ENCODE assay signal across 30 cellular contexts in genomic region chr3:74344865-74345264, GRCh38.
"Had no signal": no experiment of that assay in that cellular context is flagged by ENCODE, and none has a peak within 500 bp of the region (broad histone marks: within the 10 kb centered on the region; RNA-seq: fewer than 3 reads in every experiment).

No MANE protein-coding gene starts in this region.

- H3K9me3 ChIP-seq: ascending aorta, breast epithelium, gastrocnemius medialis, heart left ventricle had no signal

- H3K27ac Mint-ChIP-seq: activated CD4-positive, alpha-beta memory T cell treated with anti-CD3 and anti-CD28 coated beads, Interleukin-2, amount 10 ng/mL, durations not matched to agents 7 days and 5 days; activated CD4-positive, alpha-beta T cell treated with anti-CD3 and anti-CD28 coated beads, Interleukin-2, amount 10 ng/mL, durations not matched to agents 7 days and 5 days; activated naive CD4-positive, alpha-beta T cell treated with anti-CD3 and anti-CD28 coated beads, Interleukin-2, amount 10 ng/mL, durations not matched to agents 7 days and 5 days; activated naive CD4-positive, alpha-beta T cell treated with anti-CD3 and anti-CD28 coated beads, Interleukin-2, amount 50 U/mL, for 72 hours; activated naive CD8-positive, alpha-beta T cell treated with anti-CD3 and anti-CD28 coated beads, Interleukin-2, amount 10 ng/mL, durations not matched to agents 7 days and 5 days; activated T-cell treated with anti-CD3 and anti-CD28 coated beads, Interleukin-2, amount 50 U/mL, for 24 hours; activated T-cell treated with anti-CD3 and anti-CD28 coated beads, Interleukin-2, amount 50 U/mL, for 72 hours; brain; dendritic cell treated with granulocyte-macrophage colony-stimulating factor and Interleukin-4, amounts not matched to agents 40 ng/mL and 50 ng/mL, for 4 days; endodermal cell had no signal

- DNase-seq: activated CD4-positive, alpha-beta memory T cell treated with anti-CD3 and anti-CD28 coated beads, Interleukin-2, amount 10 ng/mL, durations not matched to agents 7 days and 5 days; activated CD4-positive, alpha-beta T cell treated with anti-CD3 and anti-CD28 coated beads for 4 hours; activated CD4-positive, alpha-beta T cell treated with anti-CD3 and anti-CD28 coated beads, Interleukin-2, amount 10 ng/mL, durations not matched to agents 7 days and 5 days; activated CD4-positive, alpha-beta T cell treated with anti-CD3 and anti-CD28 coated beads, Interleukin-2, amount 50 U/mL, for 4 hours; activated CD4-positive, CD25-positive, alpha-beta regulatory T cell; activated CD4-positive, CD25-positive, alpha-beta regulatory T cell treated with anti-CD3 and anti-CD28 coated beads, Interleukin-2, amount 50 U/mL, for 72 hours; activated CD8-positive, alpha-beta memory T cell treated with anti-CD3 and anti-CD28 coated beads, Interleukin-2, amount 50 U/mL, for 48 hours; activated gamma-delta T cell; activated naive CD4-positive, alpha-beta T cell; activated naive CD4-positive, alpha-beta T cell treated with anti-CD3 and anti-CD28 coated beads, Interleukin-2, amount 10 ng/mL, durations not matched to agents 7 days and 5 days; activated naive CD8-positive, alpha-beta T cell treated with anti-CD3 and anti-CD28 coated beads, Interleukin-2, amount 10 ng/mL, durations not matched to agents 7 days and 5 days; activated T-cell treated with anti-CD3 and anti-CD28 coated beads for 4 hours; activated T-cell treated with anti-CD3 and anti-CD28 coated beads, Interleukin-2, amount 50 U/mL, for 24 hours; activated T-cell treated with anti-CD3 and anti-CD28 coated beads, Interleukin-2, amount 50 U/mL, for 72 hours; dorsolateral prefrontal cortex; effector memory CD4-positive, alpha-beta T cell; endodermal cell; foreskin keratinocyte; gastrocnemius medialis; glutamatergic neuron; heart left ventricle; T-helper 2 cell had no signal

- H3K36me3 Mint-ChIP-seq: activated naive CD4-positive, alpha-beta T cell treated with anti-CD3 and anti-CD28 coated beads, Interleukin-2, amount 10 ng/mL, durations not matched to agents 7 days and 5 days; activated naive CD4-positive, alpha-beta T cell treated with anti-CD3 and anti-CD28 coated beads, Interleukin-2, amount 50 U/mL, for 72 hours; activated naive CD8-positive, alpha-beta T cell treated with anti-CD3 and anti-CD28 coated beads, Interleukin-2, amount 10 ng/mL, durations not matched to agents 7 days and 5 days; brain had no signal

- H3K9me3 Mint-ChIP-seq: activated CD4-positive, alpha-beta T cell treated with anti-CD3 and anti-CD28 coated beads, Interleukin-2, amount 10 ng/mL, durations not matched to agents 7 days and 5 days; brain; dendritic cell treated with granulocyte-macrophage colony-stimulating factor and Interleukin-4, amounts not matched to agents 40 ng/mL and 50 ng/mL, for 4 days; endodermal cell had no signal

- H3K27ac ChIP-seq: ascending aorta, breast epithelium, coronary artery, dorsolateral prefrontal cortex, foreskin keratinocyte, gastrocnemius medialis, heart left ventricle had no signal

- H3K27me3 Mint-ChIP-seq: activated CD4-positive, alpha-beta memory T cell treated with anti-CD3 and anti-CD28 coated beads, Interleukin-2, amount 10 ng/mL, durations not matched to agents 7 days and 5 days; activated CD4-positive, alpha-beta T cell treated with anti-CD3 and anti-CD28 coated beads, Interleukin-2, amount 10 ng/mL, durations not matched to agents 7 days and 5 days; activated naive CD4-positive, alpha-beta T cell treated with anti-CD3 and anti-CD28 coated beads, Interleukin-2, amount 10 ng/mL, durations not matched to agents 7 days and 5 days; activated naive CD8-positive, alpha-beta T cell treated with anti-CD3 and anti-CD28 coated beads, Interleukin-2, amount 10 ng/mL, durations not matched to agents 7 days and 5 days; activated T-cell treated with anti-CD3 and anti-CD28 coated beads, Interleukin-2, amount 50 U/mL, for 24 hours; central memory CD8-positive, alpha-beta T cell; dendritic cell treated with granulocyte-macrophage colony-stimulating factor and Interleukin-4, amounts not matched to agents 40 ng/mL and 50 ng/mL, for 4 days had no signal

- H3K4me1 Mint-ChIP-seq: activated CD4-positive, alpha-beta memory T cell treated with anti-CD3 and anti-CD28 coated beads, Interleukin-2, amount 10 ng/mL, durations not matched to agents 7 days and 5 days; activated CD4-positive, alpha-beta T cell treated with anti-CD3 and anti-CD28 coated beads, Interleukin-2, amount 10 ng/mL, durations not matched to agents 7 days and 5 days; activated naive CD4-positive, alpha-beta T cell treated with anti-CD3 and anti-CD28 coated beads, Interleukin-2, amount 10 ng/mL, durations not matched to agents 7 days and 5 days; activated naive CD8-positive, alpha-beta T cell treated with anti-CD3 and anti-CD28 coated beads, Interleukin-2, amount 10 ng/mL, durations not matched to agents 7 days and 5 days; central memory CD8-positive, alpha-beta T cell; endodermal cell had no signal

- H3K4me3 Mint-ChIP-seq: activated CD4-positive, alpha-beta memory T cell treated with anti-CD3 and anti-CD28 coated beads, Interleukin-2, amount 10 ng/mL, durations not matched to agents 7 days and 5 days; activated CD4-positive, alpha-beta T cell treated with anti-CD3 and anti-CD28 coated beads, Interleukin-2, amount 10 ng/mL, durations not matched to agents 7 days and 5 days; activated naive CD4-positive, alpha-beta T cell treated with anti-CD3 and anti-CD28 coated beads, Interleukin-2, amount 10 ng/mL, durations not matched to agents 7 days and 5 days; activated naive CD8-positive, alpha-beta T cell treated with anti-CD3 and anti-CD28 coated beads, Interleukin-2, amount 10 ng/mL, durations not matched to agents 7 days and 5 days; activated T-cell treated with anti-CD3 and anti-CD28 coated beads, Interleukin-2, amount 50 U/mL, for 24 hours; activated T-cell treated with anti-CD3 and anti-CD28 coated beads, Interleukin-2, amount 50 U/mL, for 72 hours; brain; central memory CD8-positive, alpha-beta T cell; dendritic cell treated with granulocyte-macrophage colony-stimulating factor and Interleukin-4, amounts not matched to agents 40 ng/mL and 50 ng/mL, for 4 days; endodermal cell had no signal

- H3K27me3 ChIP-seq: ascending aorta, breast epithelium, dorsolateral prefrontal cortex, foreskin keratinocyte, gastrocnemius medialis, heart left ventricle had no signal

- H3K36me3 ChIP-seq: ascending aorta, breast epithelium, gastrocnemius medialis, heart left ventricle had no signal

- H3K4me1 ChIP-seq: ascending aorta, breast epithelium, foreskin keratinocyte, gastrocnemius medialis, heart left ventricle had no signal

- ATAC-seq: activated naive CD4-positive, alpha-beta T cell treated with anti-CD3 and anti-CD28 coated beads, Interleukin-2, amount 50 U/mL, for 72 hours; activated T-cell treated with anti-CD3 and anti-CD28 coated beads, Interleukin-2, amount 50 U/mL, for 72 hours; esophagus mucosa; foreskin keratinocyte; gastrocnemius medialis; heart left ventricle had no signal

- H3K4me3 ChIP-seq: ascending aorta, breast epithelium, coronary artery, dorsolateral prefrontal cortex, gastrocnemius medialis, heart left ventricle had no signal
